Comparison of ENCODE assay signal across 10 cellular contexts in the genomic region with DNA sequence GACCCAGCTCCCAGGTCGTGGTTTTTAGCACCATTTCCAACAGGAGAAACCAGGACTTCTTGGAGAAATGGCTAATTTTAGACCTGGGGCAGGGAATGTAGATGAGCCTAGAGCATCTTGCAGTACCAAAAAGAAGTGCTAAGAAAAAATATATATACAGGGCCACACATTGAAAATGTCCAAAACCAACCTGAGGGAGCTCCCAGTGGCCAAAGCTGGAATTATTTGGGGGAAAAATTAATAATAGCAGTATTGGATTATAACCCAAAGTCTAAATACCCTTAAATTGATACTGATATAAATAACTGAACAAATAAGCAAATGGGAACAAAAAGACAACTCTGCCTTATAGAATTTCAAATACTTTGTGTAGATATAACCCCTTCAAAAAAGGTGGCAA.
DNase-seq lines count a peak whose midpoint lies in the region; ATAC-seq and TF ChIP-seq lines count a peak whose summit lies in the region.
"Had no signal": no experiment of that assay in that cellular context is flagged by ENCODE, and none has a peak within 500 bp of the region (broad histone marks: within the 10 kb centered on the region; RNA-seq: fewer than 3 reads in every experiment).

No MANE protein-coding gene starts in this region.

- no peak overlapping the region for H3K27ac Mint-ChIP-seq in mesothelial cell of epicardium
- H3K27ac Mint-ChIP-seq: T-helper 2 cell treated with Interferon-gamma antibody and Interleukin-4, amounts not matched to agents 5 μg/mL and 100 μg/mL, for 36 hours had no signal

- peak; percentile 26 for TF ChIP-seq CTCF in AG09319 (IDR thresholded peaks at IDR 0.05; ENCODE audit: low read depth, low read length)
- TF ChIP-seq CTCF in LNCaP clone FGC (IDR thresholded peaks at IDR 0.05; ENCODE audit: control insufficient read depth, extremely low read depth, insufficient read depth) = 0 out of 2 replicates have a peak, but pooled peaks have one; percentile 9
- peak; percentile 23 for TF ChIP-seq CTCF in coronary artery (IDR thresholded peaks at IDR 0.05)
- peak; percentile 36 for TF ChIP-seq CTCF in mesothelial cell of epicardium (IDR thresholded peaks at IDR 0.05; ENCODE audit: unreplicated experiment)

- no peak for DNase-seq in AG09319 (ENCODE audit: extremely low read depth, low read depth)
- no peak for DNase-seq in LNCaP clone FGC (ENCODE audit: low read depth)
- no peak for DNase-seq in coronary artery (ENCODE audit: low spot score)
- DNase-seq in mesothelial cell of epicardium (ENCODE audit: low spot score in 2 of 2, unreplicated experiment in 2 of 2) = no peak
- no peak for DNase-seq in NCI-H1417 treated with DMSO at 0.1 percent for 48 hours (lab: John Stamatoyannopoulos, UW)
- no peak for DNase-seq in NCI-H1048 (lab: John Stamatoyannopoulos, UW)
- DNase-seq: NCI-H2029 treated with DMSO at 0.1 percent for 48 hours had no signal

- peaks cover 52% of the 10 kb centered on the region for H3K36me3 Mint-ChIP-seq in mesothelial cell of epicardium

- ATAC-seq in HG03520 (IDR thresholded peaks at IDR 0.05; ENCODE audit: unreplicated experiment) (no peak), GM18907 (IDR thresholded peaks at IDR 0.05; ENCODE audit: unreplicated experiment) (no peak)

- no peak overlapping the region for H3K27ac ChIP-seq in coronary artery

- H3K4me1 Mint-ChIP-seq in mesothelial cell of epicardium = peaks cover 1% of the 10 kb centered on the region

- no peaks in the 10 kb centered on the region for H3K27me3 Mint-ChIP-seq in mesothelial cell of epicardium (ENCODE audit: low read depth)

- H3K4me3 ChIP-seq in LNCaP clone FGC (ENCODE audit: low read depth, low read length) (no peak overlapping the region), coronary artery (no peak overlapping the region)

- H3K4me3 Mint-ChIP-seq in mesothelial cell of epicardium = no peak overlapping the region
- H3K4me3 Mint-ChIP-seq: T-helper 2 cell treated with Interferon-gamma antibody and Interleukin-4, amounts not matched to agents 5 μg/mL and 100 μg/mL, for 36 hours had no signal

- H3K9me3 Mint-ChIP-seq in mesothelial cell of epicardium = peaks cover 20% of the 10 kb centered on the region
